20 cellular contexts compared by ENCODE assay signal in the genomic region with DNA sequence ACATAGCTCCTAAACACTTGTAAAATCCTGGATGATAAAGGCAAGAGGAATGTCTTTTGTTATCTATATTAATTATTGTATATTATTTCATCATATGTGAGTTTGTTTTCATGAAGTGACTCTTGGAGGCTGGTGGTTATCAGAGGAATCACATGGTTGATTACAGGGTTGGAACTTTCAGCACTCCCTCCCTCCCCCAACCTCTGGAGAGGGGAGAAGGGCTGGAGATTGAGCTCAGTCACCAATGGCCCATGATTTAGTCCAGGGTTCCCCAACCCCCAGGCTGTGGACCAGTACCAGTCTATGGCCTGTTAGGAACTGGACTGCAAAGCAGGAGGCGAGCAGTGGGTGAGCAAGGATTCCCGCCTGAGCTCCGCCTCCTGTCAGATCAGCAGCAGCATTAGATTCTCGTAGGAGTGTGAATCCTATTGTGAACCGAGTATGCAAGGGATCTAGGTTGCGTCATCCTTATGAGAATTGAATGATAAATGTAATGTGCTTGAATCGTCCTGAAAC.
"Had no signal": no experiment of that assay in that cellular context is flagged by ENCODE, and none has a peak within 500 bp of the region (broad histone marks: within the 10 kb centered on the region; RNA-seq: fewer than 3 reads in every experiment).

No MANE protein-coding gene starts in this region.

- H3K4me1 ChIP-seq: breast epithelium had no signal

- H3K4me3 ChIP-seq: breast epithelium, left lung, tibial nerve had no signal

- H3K27me3 ChIP-seq: breast epithelium, left lung, tibial nerve had no signal

- FAIRE-seq: astrocyte, urothelium cell line had no signal

- H3K36me3 ChIP-seq: breast epithelium, left lung, tibial nerve had no signal

- H3K9me3 ChIP-seq: breast epithelium, left lung, tibial nerve had no signal

- ATAC-seq: activated T-cell treated with anti-CD3 and anti-CD28 coated beads, Interleukin-2, amount 50 U/mL, for 72 hours; left lung; stimulated activated naive CD8-positive, alpha-beta T cell treated with anti-CD3 and anti-CD28 coated beads, Interleukin-15, Interleukin-2, amounts not matched to agents 100 U/mL and 50 U/mL, for 24 hours; T-helper 17 cell had no signal

- DNase-seq: activated CD4-positive, CD25-positive, alpha-beta regulatory T cell treated with anti-CD3 and anti-CD28 coated beads, Interleukin-2, amount 50 U/mL, for 72 hours; activated effector memory CD4-positive, alpha-beta T cell treated with anti-CD3 and anti-CD28 coated beads, Interleukin-2, amount 50 U/mL, for 16 hours; activated naive CD4-positive, alpha-beta T cell treated with anti-CD3 and anti-CD28 coated beads, Interleukin-2, amount 50 U/mL, for 16 hours; activated T-cell treated with anti-CD3 and anti-CD28 coated beads, Interleukin-2, amount 50 U/mL, for 72 hours; cerebellar nuclear complex; effector CD8-positive, alpha-beta T cell; foreskin melanocyte; hypothalamus; left lung; mammary epithelial cell; midbrain; occipital lobe; stimulated activated CD4-positive, alpha-beta T cell treated with anti-CD3 and anti-CD28 coated beads, Interleukin-2, amount 100 ng/mL, for 24 hours; stimulated activated naive CD8-positive, alpha-beta T cell treated with anti-CD3 and anti-CD28 coated beads, Interleukin-15, Interleukin-2, amounts not matched to agents 100 U/mL and 50 U/mL, for 24 hours; T-helper 17 cell had no signal

- H3K27ac ChIP-seq: breast epithelium, left lung, tibial nerve, VCaP had no signal
